Comparison of ENCODE assay signal across 21 cellular contexts in the genomic region with DNA sequence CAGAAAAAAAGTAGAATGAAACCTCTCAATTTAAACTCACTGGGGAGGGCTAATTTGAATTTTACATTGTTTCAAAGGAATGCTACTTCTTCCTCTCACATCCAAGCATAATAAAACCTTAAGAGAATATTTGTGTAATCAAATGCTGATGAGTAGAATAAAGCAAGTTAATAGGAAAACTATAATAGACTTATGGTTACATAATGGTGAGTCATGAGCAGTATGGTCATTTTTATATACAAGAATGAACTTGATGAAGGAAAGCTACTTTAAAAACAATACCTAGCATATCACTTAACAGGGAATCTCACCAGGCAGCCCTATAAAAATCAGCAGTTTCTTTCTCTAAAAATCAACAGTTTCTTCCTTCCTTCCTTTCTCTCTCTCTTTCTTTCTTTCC.
DNase-seq lines count a peak whose midpoint lies in the region; ATAC-seq and TF ChIP-seq lines count a peak whose summit lies in the region.
"Had no signal": no experiment of that assay in that cellular context is flagged by ENCODE, and none has a peak within 500 bp of the region (broad histone marks: within the 10 kb centered on the region; RNA-seq: fewer than 3 reads in every experiment).

No MANE protein-coding gene starts in this region.

- no peak overlapping the region for H3K4me3 Mint-ChIP-seq in H9
- H3K4me3 Mint-ChIP-seq in activated CD4-positive, alpha-beta T cell treated with anti-CD3 and anti-CD28 coated beads for 36 hours: no peak overlapping the region
- H3K4me3 Mint-ChIP-seq: CD4-positive, alpha-beta T cell; stimulated activated naive CD8-positive, alpha-beta T cell treated with anti-CD3 and anti-CD28 coated beads, Interleukin-15, amount 100 ng/mL, for 72 hours; T-cell had no signal

- H2AFZ ChIP-seq in H9 (ENCODE audit: low read length): no peak overlapping the region

- H4K5ac ChIP-seq in H9 (ENCODE audit: insufficient read length, low read depth, low read length): no peak overlapping the region

- H2BK120ac ChIP-seq in H9 (ENCODE audit: low read depth, low read length, poor library complexity, severe bottlenecking): no peak overlapping the region

- H3K9ac ChIP-seq in H9 (ENCODE audit: extremely low read depth, insufficient read length, low read length): no peak overlapping the region
- no peak overlapping the region for H3K9ac ChIP-seq in skeletal muscle satellite cell (ENCODE audit: low read depth, low read length)

- no peak overlapping the region for H3K23ac ChIP-seq in H9 (ENCODE audit: insufficient read length, low read depth, low read length)

- H4K8ac ChIP-seq in H9 (replicated peaks; ENCODE audit: insufficient read length, low read depth, low read length): no peak overlapping the region

- H4K20me1 ChIP-seq in H9 (ENCODE audit: control insufficient read depth, insufficient read depth, insufficient read length): peaks cover 2% of the 10 kb centered on the region

- H3K14ac ChIP-seq in H9 (ENCODE audit: insufficient read depth, low read length): no peak overlapping the region

- H3T11ph ChIP-seq in H9 (ENCODE audit: low read length): no peak overlapping the region

- CTCF ChIA-PET in activated CD4-positive, alpha-beta T cell treated with anti-CD3 and anti-CD28 coated beads for 36 hours (lab: Charles Lee): no interaction called here

- H3K79me2 ChIP-seq in H9 (ENCODE audit: insufficient read depth, low read length): no peaks in the 10 kb centered on the region

- DNase-seq in H9: no peak
- no peak for DNase-seq in RWPE2 (ENCODE audit: low spot score)
- no peak for DNase-seq in HuH-7 (ENCODE audit: low spot score)
- no peak for DNase-seq in activated CD4-positive, alpha-beta T cell treated with anti-CD3 and anti-CD28 coated beads for 36 hours
- DNase-seq: activated gamma-delta T cell; brain microvascular endothelial cell; CD4-positive, alpha-beta T cell; effector CD8-positive, alpha-beta T cell; Kasumi-1; NCI-H187; NCI-H510A treated with DMSO at 0.1 percent for 48 hours; spleen; stimulated activated naive CD8-positive, alpha-beta T cell treated with anti-CD3 and anti-CD28 coated beads, Interleukin-15, amount 100 ng/mL, for 72 hours; T-cell; WERI-Rb-1 had no signal

- no peaks in the 10 kb centered on the region for H3K36me3 ChIP-seq in RWPE2 (ENCODE audit: low read depth)
- no peaks in the 10 kb centered on the region for H3K36me3 ChIP-seq in skeletal muscle satellite cell (ENCODE audit: insufficient read depth, low read length)
- H3K36me3 ChIP-seq: brain microvascular endothelial cell, HAP-1, spleen, WERI-Rb-1 had no signal

- TF ChIP-seq CTCF in H9 (conservative IDR thresholded peaks at IDR 0.05) (no peak), RWPE2 (IDR thresholded peaks at IDR 0.05; ENCODE audit: poor library complexity, severe bottlenecking) (no peak)

- H3K36me3 Mint-ChIP-seq in H9 (ENCODE audit: insufficient read depth in 1 of 3, low read depth in 3 of 3): peaks cover 7 to 27% (median 15%) of the 10 kb centered on the region in 3 experiments
- H3K36me3 Mint-ChIP-seq in activated CD4-positive, alpha-beta T cell treated with anti-CD3 and anti-CD28 coated beads for 36 hours (ENCODE audit: low read depth): no peaks in the 10 kb centered on the region
- H3K36me3 Mint-ChIP-seq: T-cell had no signal

- H3K27me3 Mint-ChIP-seq in H9 (ENCODE audit: low read depth): no peaks in the 10 kb centered on the region; the same call in 1 of the 2 replicates
- H3K27me3 Mint-ChIP-seq in activated CD4-positive, alpha-beta T cell treated with anti-CD3 and anti-CD28 coated beads for 36 hours: peaks cover 15% of the 10 kb centered on the region

- no peak overlapping the region for H3K18ac ChIP-seq in H9 (ENCODE audit: insufficient read length, low read depth, low read length)

- H3K4me1 Mint-ChIP-seq in H9: peaks cover 19 to 20% of the 10 kb centered on the region in 2 experiments
- no peaks in the 10 kb centered on the region for H3K4me1 Mint-ChIP-seq in activated CD4-positive, alpha-beta T cell treated with anti-CD3 and anti-CD28 coated beads for 36 hours
- H3K4me1 Mint-ChIP-seq: T-cell had no signal

- H3K4me3 ChIP-seq in RWPE2 (ENCODE audit: severe bottlenecking) (no peak overlapping the region), skeletal muscle satellite cell (ENCODE audit: low read length) (no peak overlapping the region)
- H3K4me3 ChIP-seq: HAP-1, mucosa of descending colon, spleen had no signal

- H2BK12ac ChIP-seq in H9 (ENCODE audit: insufficient read length, low read depth, low read length): no peak overlapping the region

- H3K23me2 ChIP-seq in H9 (ENCODE audit: insufficient read length, low read depth, low read length, poor library complexity, severe bottlenecking): no peaks in the 10 kb centered on the region

- H3K27ac ChIP-seq in H9 (ENCODE audit: insufficient read length, low read depth, low read length) (no peak overlapping the region), RWPE2 (ENCODE audit: poor library complexity, severe bottlenecking) (peak overlapping the region; percentile 89)
- H3K27ac ChIP-seq: brain microvascular endothelial cell, spleen, WERI-Rb-1 had no signal

- peak overlapping the region; percentile 9 to 62 (median 48); a peak in 2 of 7 replicates for H3K27ac Mint-ChIP-seq in H9
- H3K27ac Mint-ChIP-seq in activated CD4-positive, alpha-beta T cell treated with anti-CD3 and anti-CD28 coated beads for 36 hours: no peak overlapping the region
- H3K27ac Mint-ChIP-seq: CD4-positive, alpha-beta T cell; stimulated activated naive CD8-positive, alpha-beta T cell treated with anti-CD3 and anti-CD28 coated beads, Interleukin-15, amount 100 ng/mL, for 72 hours; T-cell had no signal

- peaks cover 4 to 7% of the 10 kb centered on the region in 2 experiments; a peak in 4 of 5 replicates for H3K9me3 Mint-ChIP-seq in H9
- H3K9me3 Mint-ChIP-seq in activated CD4-positive, alpha-beta T cell treated with anti-CD3 and anti-CD28 coated beads for 36 hours (ENCODE audit: low read depth): no peaks in the 10 kb centered on the region
- H3K9me3 Mint-ChIP-seq: CD4-positive, alpha-beta T cell; stimulated activated naive CD8-positive, alpha-beta T cell treated with anti-CD3 and anti-CD28 coated beads, Interleukin-15, amount 100 ng/mL, for 72 hours; T-cell had no signal

- no peak overlapping the region for H2AK5ac ChIP-seq in H9 (ENCODE audit: insufficient read length, low read length)

- H3K79me1 ChIP-seq in H9 (ENCODE audit: insufficient read depth, low read depth, low read length, poor library complexity, severe bottlenecking): no peaks in the 10 kb centered on the region

- no peaks in the 10 kb centered on the region for H3K27me3 ChIP-seq in H9 (ENCODE audit: insufficient read depth, low read length)
- H3K27me3 ChIP-seq in RWPE2 (ENCODE audit: insufficient read depth, poor library complexity, severe bottlenecking): no peaks in the 10 kb centered on the region
- no peaks in the 10 kb centered on the region for H3K27me3 ChIP-seq in skeletal muscle satellite cell (ENCODE audit: control insufficient read depth, insufficient read depth, low read length)
- H3K27me3 ChIP-seq: brain microvascular endothelial cell had no signal

- H3K56ac ChIP-seq in H9 (ENCODE audit: insufficient read length, low read depth, low read length): no peak overlapping the region

- H3K4me1 ChIP-seq in H9 (ENCODE audit: insufficient read depth, low read length) (peaks cover 5% of the 10 kb centered on the region; the same call in 1 of the 2 replicates), RWPE2 (ENCODE audit: insufficient read depth, poor library complexity, severe bottlenecking) (peaks cover 26% of the 10 kb centered on the region), skeletal muscle satellite cell (ENCODE audit: control insufficient read depth, insufficient read depth, low read length) (peaks cover 27% of the 10 kb centered on the region)
- H3K4me1 ChIP-seq: spleen had no signal

- H3K4ac ChIP-seq in H9 (ENCODE audit: low read depth, low read length): no peak overlapping the region

- no peak overlapping the region for H4K91ac ChIP-seq in H9 (ENCODE audit: insufficient read length, low read depth, low read length)

- no peak overlapping the region for H3K4me2 ChIP-seq in H9 (ENCODE audit: insufficient read depth, insufficient read length, low read length)
- H3K4me2 ChIP-seq in skeletal muscle satellite cell (ENCODE audit: low read length): peak overlapping the region; percentile 39

- intact Hi-C loops in activated CD4-positive, alpha-beta T cell treated with anti-CD3 and anti-CD28 coated beads for 36 hours (cut with DNase I, micrococcal nuclease): no loop called here

- ATAC-seq in RWPE2 (ENCODE audit: low read depth) (peak; percentile 65), esophagus mucosa (peak; percentile 85), HG03039 (IDR thresholded peaks at IDR 0.05; ENCODE audit: unreplicated experiment) (no peak)
- no peak for ATAC-seq in activated CD4-positive, alpha-beta T cell treated with anti-CD3 and anti-CD28 coated beads for 36 hours
- ATAC-seq: Panc1; stimulated activated naive CD8-positive, alpha-beta T cell treated with anti-CD3 and anti-CD28 coated beads, Interleukin-15, amount 100 ng/mL, for 72 hours; T-cell had no signal

- H2BK20ac ChIP-seq in H9 (ENCODE audit: low read depth, low read length, poor library complexity, severe bottlenecking): no peak overlapping the region

- H2BK15ac ChIP-seq in H9 (ENCODE audit: low read depth, low read length): no peak overlapping the region

- H3K9me3 ChIP-seq in H9 (ENCODE audit: control insufficient read depth, low read depth, low read length): no peaks in the 10 kb centered on the region
- no peaks in the 10 kb centered on the region for H3K9me3 ChIP-seq in RWPE2 (ENCODE audit: severe bottlenecking)
- H3K9me3 ChIP-seq in skeletal muscle satellite cell (replicated peaks; ENCODE audit: low read length): no peaks in the 10 kb centered on the region
- H3K9me3 ChIP-seq: HAP-1, mucosa of descending colon, spleen had no signal

- POLR2A ChIA-PET in activated CD4-positive, alpha-beta T cell treated with anti-CD3 and anti-CD28 coated beads for 36 hours (lab: Charles Lee): no interaction called here

- H2BK5ac ChIP-seq in H9 (ENCODE audit: insufficient read length, low read length): no peak overlapping the region

Comparison
In these comparisons a context has a peak if more than half of its experiments do, and no peak if none do; other contexts are left out.
1. ATAC-seq: peak in RWPE2 (single experiment) and esophagus mucosa (single experiment); none in HG03039 (single experiment) and activated CD4-positive, alpha-beta T cell treated with anti-CD3 and anti-CD28 coated beads for 36 hours (single experiment).